In the genomic region with DNA sequence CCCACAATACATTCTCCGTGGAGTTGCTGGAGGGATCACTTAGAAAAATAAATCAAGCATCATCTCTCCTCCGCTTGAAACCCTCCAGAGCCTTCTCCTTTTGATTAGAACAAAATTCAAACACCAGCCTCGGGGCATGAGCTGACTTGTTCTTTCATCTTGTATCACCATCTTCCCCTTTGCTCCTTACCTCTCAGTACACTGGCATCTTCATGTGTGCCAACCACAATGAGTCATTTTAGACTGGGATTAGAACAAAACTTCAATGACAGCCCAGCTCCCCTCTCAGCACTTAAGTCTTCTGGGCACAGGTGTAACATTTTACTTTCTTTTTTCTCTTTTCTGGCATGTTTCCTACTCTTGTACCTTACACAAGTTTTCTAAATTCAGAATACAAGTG, we compare ENCODE assay signal across 1 cellular context.
TF ChIP-seq lines count a peak whose summit lies in the region.

No MANE protein-coding gene starts in this region.

TF ChIP-seq in K562, 482 proteins besides CTCF, POLR2A, EP300 and RAD21:
- no peak for TF ChIP-seq JUND (IDR thresholded peaks at IDR 0.05; ENCODE audit: borderline replicate concordance, low read depth, low read length)
- no peak for TF ChIP-seq JUND (tag; IDR thresholded peaks at IDR 0.05; ENCODE audit: borderline replicate concordance, low read depth, low read length)
- TF ChIP-seq, protein P1, sequence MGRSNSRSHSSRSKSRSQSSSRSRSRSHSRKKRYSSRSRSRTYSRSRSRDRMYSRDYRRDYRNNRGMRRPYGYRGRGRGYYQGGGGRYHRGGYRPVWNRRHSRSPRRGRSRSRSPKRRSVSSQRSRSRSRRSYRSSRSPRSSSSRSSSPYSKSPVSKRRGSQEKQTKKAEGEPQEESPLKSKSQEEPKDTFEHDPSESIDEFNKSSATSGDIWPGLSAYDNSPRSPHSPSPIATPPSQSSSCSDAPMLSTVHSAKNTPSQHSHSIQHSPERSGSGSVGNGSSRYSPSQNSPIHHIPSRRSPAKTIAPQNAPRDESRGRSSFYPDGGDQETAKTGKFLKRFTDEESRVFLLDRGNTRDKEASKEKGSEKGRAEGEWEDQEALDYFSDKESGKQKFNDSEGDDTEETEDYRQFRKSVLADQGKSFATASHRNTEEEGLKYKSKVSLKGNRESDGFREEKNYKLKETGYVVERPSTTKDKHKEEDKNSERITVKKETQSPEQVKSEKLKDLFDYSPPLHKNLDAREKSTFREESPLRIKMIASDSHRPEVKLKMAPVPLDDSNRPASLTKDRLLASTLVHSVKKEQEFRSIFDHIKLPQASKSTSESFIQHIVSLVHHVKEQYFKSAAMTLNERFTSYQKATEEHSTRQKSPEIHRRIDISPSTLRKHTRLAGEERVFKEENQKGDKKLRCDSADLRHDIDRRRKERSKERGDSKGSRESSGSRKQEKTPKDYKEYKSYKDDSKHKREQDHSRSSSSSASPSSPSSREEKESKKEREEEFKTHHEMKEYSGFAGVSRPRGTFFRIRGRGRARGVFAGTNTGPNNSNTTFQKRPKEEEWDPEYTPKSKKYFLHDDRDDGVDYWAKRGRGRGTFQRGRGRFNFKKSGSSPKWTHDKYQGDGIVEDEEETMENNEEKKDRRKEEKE (IDR thresholded peaks at IDR 0.05; ENCODE audit: borderline replicate concordance in 1 of 2, control insufficient read depth in 1 of 2, low read depth in 2 of 2, low read length in 1 of 2): no peak
- TF ChIP-seq ZNF551 (CRISPR knock-in tag; IDR thresholded peaks at IDR 0.05): no peak
- TF ChIP-seq ZNF407 (IDR thresholded peaks at IDR 0.05; ENCODE audit: low read depth): no peak
- no peak for TF ChIP-seq MCM5 (IDR thresholded peaks at IDR 0.05; ENCODE audit: low read depth)
TF ChIP-seq in K562: peak in this region for 0.
